ENCODE assay signal across 8 cellular contexts in genomic region chr20:63009044-63009961, GRCh38. TPM values are rescaled to one million over a fixed set of nuclear protein-coding genes. Genes with fewer than 3 reads are reported as not detected.
DNase-seq lines count a peak whose midpoint lies in the region; ATAC-seq and TF ChIP-seq lines count a peak whose summit lies in the region.

No MANE protein-coding gene starts in this region.

- H3K27me3 ChIP-seq in RWPE2 (ENCODE audit: insufficient read depth, poor library complexity, severe bottlenecking) (peaks cover 98% of the 10 kb centered on the region), parathyroid adenoma (ENCODE audit: control insufficient read depth, insufficient read depth, low read length) (peaks cover 28% of the 10 kb centered on the region), upper lobe of right lung (peaks cover 95% of the 10 kb centered on the region)

- H3K4me3 ChIP-seq in Jurkat, Clone E6-1 (ENCODE audit: low read length): peak overlapping the region; percentile 83
- H3K4me3 ChIP-seq in RWPE2 (ENCODE audit: severe bottlenecking): no peak overlapping the region
- no peak overlapping the region for H3K4me3 ChIP-seq in parathyroid adenoma (ENCODE audit: low read depth, low read length)
- H3K4me3 ChIP-seq in upper lobe of right lung: no peak overlapping the region

- H3K79me2 ChIP-seq in parathyroid adenoma: no peaks in the 10 kb centered on the region

- intact Hi-C loops in upper lobe of right lung (cut with DNase I): no loop called here

- H3K4me2 ChIP-seq in parathyroid adenoma (ENCODE audit: low read length): peak overlapping the region; percentile 45

- H2AFZ ChIP-seq in parathyroid adenoma: peak overlapping the region; percentile 35

- H3K9me3 ChIP-seq in ES-I3 (ENCODE audit: control insufficient read depth, insufficient read depth, low read length): peaks cover 6% of the 10 kb centered on the region; the same call in 1 of the 2 replicates
- peaks cover 11% of the 10 kb centered on the region for H3K9me3 ChIP-seq in RWPE2 (ENCODE audit: severe bottlenecking)
- H3K9me3 ChIP-seq in parathyroid adenoma (ENCODE audit: control insufficient read depth, low read length): no peaks in the 10 kb centered on the region
- no peaks in the 10 kb centered on the region for H3K9me3 ChIP-seq in upper lobe of right lung

- DNase-seq in Jurkat, Clone E6-1 (ENCODE audit: low read depth, low spot score): peak; percentile 83
- DNase-seq in RWPE2 (ENCODE audit: low spot score): no peak
- peak; percentile 76 for DNase-seq in activated T-helper 9 cell treated with anti-CD3 and anti-CD28 coated beads, Interleukin-2, amount 50 U/mL, for 16 hours (ENCODE audit: low read depth)
- peak; percentile 29 for DNase-seq in foreskin melanocyte
- peak; percentile 88 for DNase-seq in upper lobe of right lung

- H3K27ac ChIP-seq in RWPE2 (ENCODE audit: poor library complexity, severe bottlenecking) (no peak overlapping the region), parathyroid adenoma (no peak overlapping the region), upper lobe of right lung (no peak overlapping the region)

- no peaks in the 10 kb centered on the region for H3K36me3 ChIP-seq in ES-I3 (ENCODE audit: insufficient read depth, low read length)
- no peaks in the 10 kb centered on the region for H3K36me3 ChIP-seq in RWPE2 (ENCODE audit: low read depth)
- H3K36me3 ChIP-seq in parathyroid adenoma (ENCODE audit: control insufficient read depth, insufficient read depth, low read length): no peaks in the 10 kb centered on the region
- no peaks in the 10 kb centered on the region for H3K36me3 ChIP-seq in upper lobe of right lung

- peak overlapping the region; percentile 37; the same call in 1 of the 2 replicates for H3K9ac ChIP-seq in ES-I3 (ENCODE audit: low read depth, low read length)
- no peak overlapping the region for H3K9ac ChIP-seq in parathyroid adenoma

- ATAC-seq in GM21619 (IDR thresholded peaks at IDR 0.05; ENCODE audit: unreplicated experiment) (peak; percentile 46), RWPE2 (ENCODE audit: low read depth) (peak; percentile 72), upper lobe of right lung (peak; percentile 88)

- peak; percentile 100 for TF ChIP-seq CTCF in RWPE2 (IDR thresholded peaks at IDR 0.05; ENCODE audit: poor library complexity, severe bottlenecking)
- peak; percentile 89 for TF ChIP-seq CTCF in parathyroid adenoma (IDR thresholded peaks at IDR 0.05)
- peak; percentile 91 for TF ChIP-seq CTCF in upper lobe of right lung (IDR thresholded peaks at IDR 0.05)

- H3K4me1 ChIP-seq in ES-I3 (ENCODE audit: insufficient read depth, low read length): peaks cover 3% of the 10 kb centered on the region; the same call in 1 of the 2 replicates
- no peaks in the 10 kb centered on the region for H3K4me1 ChIP-seq in RWPE2 (ENCODE audit: insufficient read depth, poor library complexity, severe bottlenecking)
- H3K4me1 ChIP-seq in parathyroid adenoma: no peaks in the 10 kb centered on the region
- peaks cover 7% of the 10 kb centered on the region for H3K4me1 ChIP-seq in upper lobe of right lung

RNA-seq across cellular contexts. Expression of gene BHLHE23, which starts 2.5 kb away (rescaled TPM):
- polyA plus RNA-seq in Jurkat, Clone E6-1 (2012; ENCODE audit: insufficient read depth, insufficient read length): 2.4 TPM
- not detected for total RNA-seq in upper lobe of right lung

RNA-seq across cellular contexts. Expression of gene SLC17A9, which starts 56.8 kb away (rescaled TPM):
- polyA plus RNA-seq in Jurkat, Clone E6-1 (2012; ENCODE audit: insufficient read depth, insufficient read length): 3.1 TPM
- total RNA-seq in upper lobe of right lung: 15.2 TPM
